9 cellular contexts compared by ENCODE assay signal in genomic region chr17:50546701-50547034, GRCh38. TPM values are rescaled to one million over a fixed set of nuclear protein-coding genes. Genes with fewer than 3 reads are reported as not detected.
A peak's percentile ranks its signal among the peaks of the same experiment; 100 is the strongest.
DNase-seq lines count a peak whose midpoint lies in the region; ATAC-seq and TF ChIP-seq lines count a peak whose summit lies in the region.
"Had no signal": no experiment of that assay in that cellular context is flagged by ENCODE, and none has a peak within 500 bp of the region (broad histone marks: within the 10 kb centered on the region; RNA-seq: fewer than 3 reads in every experiment).

No MANE protein-coding gene starts in this region.

- H3K4me1 Mint-ChIP-seq in Calu3 (ENCODE audit: low read depth, unreplicated experiment) (peaks cover 38% of the 10 kb centered on the region), endodermal cell (peaks cover 9% of the 10 kb centered on the region), progenitor cell of endocrine pancreas (ENCODE audit: low read depth) (peaks cover 27% of the 10 kb centered on the region)

- H3K36me3 ChIP-seq in OCI-LY7 (ENCODE audit: insufficient read depth, low read length) (no peaks in the 10 kb centered on the region), endodermal cell (ENCODE audit: control insufficient read depth, insufficient read depth, low read length) (no peaks in the 10 kb centered on the region)

- no peaks in the 10 kb centered on the region for H4K20me1 ChIP-seq in OCI-LY7 (ENCODE audit: insufficient read depth, low read length)

- H3K9me3 ChIP-seq in OCI-LY7 (ENCODE audit: low read length) (no peaks in the 10 kb centered on the region), endodermal cell (ENCODE audit: control insufficient read depth, low read length) (no peaks in the 10 kb centered on the region)

- peaks cover 34% of the 10 kb centered on the region for H3K36me3 Mint-ChIP-seq in Calu3 (ENCODE audit: insufficient read depth, unreplicated experiment)
- H3K36me3 Mint-ChIP-seq in endodermal cell (ENCODE audit: low read depth) = no peaks in the 10 kb centered on the region
- H3K36me3 Mint-ChIP-seq in progenitor cell of endocrine pancreas (ENCODE audit: insufficient read depth) = no peaks in the 10 kb centered on the region

- POLR2A ChIA-PET in OCI-LY7 (lab: Charles Lee) = no interaction called here

- H2AFZ ChIP-seq in OCI-LY7 (ENCODE audit: low read length) = no peak overlapping the region; the same call in 1 of the 2 replicates

- no peak overlapping the region for H3K9ac ChIP-seq in endodermal cell (ENCODE audit: extremely low read depth, low read length, poor library complexity, severe bottlenecking)

- no peak for ATAC-seq in HG03108 (IDR thresholded peaks at IDR 0.05; ENCODE audit: unreplicated experiment)
- ATAC-seq in HG03280 (IDR thresholded peaks at IDR 0.05; ENCODE audit: unreplicated experiment) = no peak

- CTCF ChIA-PET in Calu3 (lab: Charles Lee) = interaction anchor here (0.7 to 1.7 kb wide), 7 partner anchors 14 to 236 kb away, joined by 3 to 6 read pairs (median 3); partner anchors contain the start of gene CACNA1G
- CTCF ChIA-PET in OCI-LY7 (lab: Charles Lee; ENCODE audit: unreplicated experiment) = no interaction called here

- peaks cover 13% of the 10 kb centered on the region for H3K4me1 ChIP-seq in OCI-LY7 (ENCODE audit: insufficient read depth, low read length, poor library complexity, severe bottlenecking)
- peaks cover 13% of the 10 kb centered on the region for H3K4me1 ChIP-seq in endodermal cell (ENCODE audit: control insufficient read depth, insufficient read depth, low read length)

- H3K27me3 ChIP-seq in endodermal cell (ENCODE audit: control insufficient read depth, insufficient read depth, low read length, poor library complexity, severe bottlenecking) = no peaks in the 10 kb centered on the region

- peak overlapping the region; percentile 60 for H3K4me3 Mint-ChIP-seq in Calu3 (ENCODE audit: low read depth, unreplicated experiment)
- peak overlapping the region; percentile 59 for H3K4me3 Mint-ChIP-seq in endodermal cell
- H3K4me3 Mint-ChIP-seq in progenitor cell of endocrine pancreas (ENCODE audit: low read depth) = no peak overlapping the region

- TF ChIP-seq CTCF in Calu3 (IDR thresholded peaks at IDR 0.05; ENCODE audit: unreplicated experiment) (no peak), OCI-LY7 (conservative IDR thresholded peaks at IDR 0.05; ENCODE audit: low read length) (no peak), endodermal cell (conservative IDR thresholded peaks at IDR 0.05) (no peak), progenitor cell of endocrine pancreas (IDR thresholded peaks at IDR 0.05; ENCODE audit: unreplicated experiment) (no peak)

- H3K4me3 ChIP-seq in OCI-LY7 (ENCODE audit: low read depth, low read length, poor library complexity, severe bottlenecking) (peak overlapping the region; percentile 41), endodermal cell (ENCODE audit: low read length) (no peak overlapping the region)

- H3K9me3 Mint-ChIP-seq in Calu3 (ENCODE audit: low read depth, unreplicated experiment) (no peaks in the 10 kb centered on the region), endodermal cell (no peaks in the 10 kb centered on the region), progenitor cell of endocrine pancreas (ENCODE audit: low read depth) (no peaks in the 10 kb centered on the region)

- H3K27ac Mint-ChIP-seq in Calu3 (ENCODE audit: unreplicated experiment) (no peak overlapping the region), endodermal cell (no peak overlapping the region), progenitor cell of endocrine pancreas (peak overlapping the region; percentile 10)

- intact Hi-C loops in Calu3 (cut with micrococcal nuclease; ENCODE audit: unreplicated experiment) = loop anchor here (1.0 to 10.0 kb wide), 4 partner anchors 80 to 408 kb away; no protein-coding TSS in a partner anchor
- intact Hi-C loops in OCI-LY7 (cut with micrococcal nuclease; ENCODE audit: unreplicated experiment) = loop anchor here (1.0 to 10.0 kb wide), 4 partner anchors 80 to 296 kb away; partner anchors contain the start of gene ANKRD40CL

- H3K79me2 ChIP-seq in OCI-LY7 (ENCODE audit: insufficient read depth, low read depth, low read length) = no peaks in the 10 kb centered on the region

- H3K27me3 Mint-ChIP-seq in Calu3 (ENCODE audit: unreplicated experiment) (no peaks in the 10 kb centered on the region), endodermal cell (ENCODE audit: insufficient read depth) (peaks cover 18% of the 10 kb centered on the region), progenitor cell of endocrine pancreas (no peaks in the 10 kb centered on the region)

- DNase-seq in Calu3 = no peak
- no peak for DNase-seq in OCI-LY7 (ENCODE audit: low spot score)
- no peak for DNase-seq in endodermal cell
- no peak for DNase-seq in progenitor cell of endocrine pancreas (ENCODE audit: low spot score, unreplicated experiment)
- no peak for DNase-seq in DMS53 treated with DMSO at 0.1 percent for 48 hours (lab: John Stamatoyannopoulos, UW; ENCODE audit: unreplicated experiment)
- DNase-seq in HPDE6-E6E7 (ENCODE audit: extremely low spot score) = no peak
- DNase-seq: NCI-H1417 treated with DMSO at 0.1 percent for 48 hours had no signal

- no peaks in the 10 kb centered on the region for H3K9me2 ChIP-seq in OCI-LY7 (ENCODE audit: insufficient read depth, low read length)

- no peak overlapping the region for H3K27ac ChIP-seq in OCI-LY7 (ENCODE audit: low read depth, low read length, poor library complexity, severe bottlenecking)
- no peak overlapping the region for H3K27ac ChIP-seq in endodermal cell (ENCODE audit: low read depth, low read length)

- 63% methylated on average over 4 of the region's 4 CpGs; no CpG with 5 or more reads in 1 of the 2 experiments for WGBS in endodermal cell (ENCODE audit: insufficient coverage in 1 of 2, insufficient read length in 1 of 2), 2 experiments

- BruUV-seq in Calu3 (replicated peaks; lab: Mats Ljungman, UMichigan) (no TSS peak), OCI-LY7 (replicated peaks; lab: Mats Ljungman, UMichigan) (no TSS peak)

- peak overlapping the region; percentile 58 for H3K4me2 ChIP-seq in OCI-LY7 (ENCODE audit: low read length)

RNA-seq across cellular contexts. Expression of gene SPATA20, which starts 0.3 kb away (rescaled TPM):
- total RNA-seq in Calu3 (2022) (33.2 and 47.8 TPM in 2 replicates), OCI-LY7 (2022) (7.9 and 11.5 TPM in 2 replicates), endodermal cell (10 to 100 TPM; 40.4 to 40.5 TPM), progenitor cell of endocrine pancreas (84.1 and 90.3 TPM in 2 replicates)
- total RNA-seq in OCI-LY7 (2014; rRNA removed; shearing (Covaris generic)) = 4.5 and 8.3 TPM in 2 replicates
- 22.2 TPM for polyA plus RNA-seq in endodermal cell (2013, experiment 1 of 2)
- polyA plus RNA-seq in endodermal cell (2013, experiment 2 of 2) = 21.2 TPM

RNA-seq across cellular contexts. Expression of gene CACNA1G, which starts 13.8 kb away (rescaled TPM):
- total RNA-seq in Calu3 (2022) (not detected in 2 replicates), OCI-LY7 (2022) (not detected in 2 replicates), endodermal cell (1 to 10 TPM in 1 of 2 donors, under 1 TPM in 1; 0.84 to 1.1 TPM), progenitor cell of endocrine pancreas (0.19 and 0.36 TPM in 2 replicates)
- total RNA-seq in OCI-LY7 (2014; rRNA removed; shearing (Covaris generic)) = not detected in 2 replicates
- 7.5 TPM for polyA plus RNA-seq in endodermal cell (2013, experiment 1 of 2)
- 6.6 TPM for polyA plus RNA-seq in endodermal cell (2013, experiment 2 of 2)

RNA-seq across cellular contexts. Expression of gene EPN3, which starts 14.1 kb away (rescaled TPM):
- total RNA-seq in Calu3 (2022) (41.9 and 45.1 TPM in 2 replicates), OCI-LY7 (2022) (0.11 TPM in 1 of 2 replicates, not detected in the other), endodermal cell (under 1 TPM in 1 of 2 donors, not detected in 1; 0.66 TPM), progenitor cell of endocrine pancreas (8.5 and 9.1 TPM in 2 replicates)
- total RNA-seq in OCI-LY7 (2014; rRNA removed; shearing (Covaris generic)) = 0.28 TPM in 1 of 2 replicates, not detected in the other
- 0.21 TPM for polyA plus RNA-seq in endodermal cell (2013, experiment 1 of 2)
- polyA plus RNA-seq in endodermal cell (2013, experiment 2 of 2) = not detected

RNA-seq across cellular contexts. Expression of gene MYCBPAP, which starts 38.4 kb away (rescaled TPM):
- 0.52 and 1.0 TPM in 2 replicates for total RNA-seq in Calu3 (2022)
- 3.0 and 5.0 TPM in 2 replicates for total RNA-seq in OCI-LY7 (2014; rRNA removed; shearing (Covaris generic))
- total RNA-seq in OCI-LY7 (2022) = 6.8 and 7.8 TPM in 2 replicates
- total RNA-seq in endodermal cell = 1 to 10 TPM; 3.5 to 7.1 TPM
- 2.6 TPM for polyA plus RNA-seq in endodermal cell (2013, experiment 1 of 2)
- polyA plus RNA-seq in endodermal cell (2013, experiment 2 of 2) = 1.6 TPM
- total RNA-seq in progenitor cell of endocrine pancreas = 1.7 and 3.5 TPM in 2 replicates
